ENCODE assay signal across 15 cellular contexts in genomic region chr15:96285306-96285705, GRCh38. TPM values are rescaled to one million over a fixed set of nuclear protein-coding genes. Genes with fewer than 3 reads are reported as not detected.
DNase-seq lines count a peak whose midpoint lies in the region; ATAC-seq and TF ChIP-seq lines count a peak whose summit lies in the region.
"Had no signal": no experiment of that assay in that cellular context is flagged by ENCODE, and none has a peak within 500 bp of the region (broad histone marks: within the 10 kb centered on the region; RNA-seq: fewer than 3 reads in every experiment).

No MANE protein-coding gene starts in this region.

- ATAC-seq in WTC11 (peak; percentile 48), heart right ventricle (peak; percentile 26 to 84 (median 63)), gastrocnemius medialis (peak; percentile 36 to 47), HG03095 (IDR thresholded peaks at IDR 0.05; ENCODE audit: unreplicated experiment) (no peak)

- H3K27ac ChIP-seq in heart right ventricle (peak overlapping the region in 2 of 10 donors; percentile 1 to 45), gastrocnemius medialis (peak overlapping the region; percentile 68 to 83 (median 81))

- DNase-seq in HCEC 1CT (peak; percentile 78), WTC11 (ENCODE audit: low spot score) (no peak), heart right ventricle (peak in 1 of 2 donors; percentile 36), gastrocnemius medialis (peak; percentile 13 to 51), NK-92 (lab: John Stamatoyannopoulos, UW; ENCODE audit: unreplicated experiment) (no peak), NCI-H526 treated with DMSO at 0.1 percent for 48 hours (lab: John Stamatoyannopoulos, UW) (no peak)
- no peak for DNase-seq in activated CD4-positive, alpha-beta T cell treated with anti-CD3 and anti-CD28 coated beads, Interleukin-2, amount 50 U/mL, for 4 hours
- DNase-seq: activated CD4-positive, alpha-beta T cell treated with anti-CD3 and anti-CD28 coated beads for 48 hours; activated naive CD4-positive, alpha-beta T cell treated with anti-CD3 and anti-CD28 coated beads, Interleukin-2, amount 10 ng/mL, durations not matched to agents 7 days and 5 days; DND-41; endodermal cell; NCI-H187 treated with DMSO at 0.1 percent for 48 hours had no signal

- TF ChIP-seq CTCF in WTC11 (IDR thresholded peaks at IDR 0.05), result no peak
- no peak for TF ChIP-seq CTCF in heart right ventricle (IDR thresholded peaks at IDR 0.05)
- TF ChIP-seq CTCF in gastrocnemius medialis (IDR thresholded peaks at IDR 0.05 in 4 of 5, conservative IDR thresholded peaks at IDR 0.05 in 1 of 5), result no peak

- H3K36me3 Mint-ChIP-seq in WTC11, result no peaks in the 10 kb centered on the region; the same call in 1 of the 2 replicates
- H3K36me3 Mint-ChIP-seq: activated naive CD4-positive, alpha-beta T cell treated with anti-CD3 and anti-CD28 coated beads, Interleukin-2, amount 10 ng/mL, durations not matched to agents 7 days and 5 days had no signal

- H3K36me3 ChIP-seq in heart right ventricle (peaks cover 0 to 19% (median 0%) of the 10 kb centered on the region in 9 donors), gastrocnemius medialis (no peaks in the 10 kb centered on the region)

- in situ Hi-C loops in gastrocnemius medialis (cut with MboI; ENCODE audit: low sequenced_read_pairs in 4 of 4), result no loop called here

- peaks cover 0 to 7% (median 0%) of the 10 kb centered on the region in 11 donors for H3K9me3 ChIP-seq in heart right ventricle
- no peaks in the 10 kb centered on the region for H3K9me3 ChIP-seq in gastrocnemius medialis

- H3K4me3 Mint-ChIP-seq in WTC11, result no peak overlapping the region
- H3K4me3 Mint-ChIP-seq: activated naive CD4-positive, alpha-beta T cell treated with anti-CD3 and anti-CD28 coated beads, Interleukin-2, amount 10 ng/mL, durations not matched to agents 7 days and 5 days; endodermal cell; stimulated activated naive CD8-positive, alpha-beta T cell treated with anti-CD3 and anti-CD28 coated beads, Interleukin-15, Interleukin-2, amounts not matched to agents 100 ng/mL and 50 ng/mL, for 24 hours had no signal

- H3K4me3 ChIP-seq in heart right ventricle (no peak overlapping the region), gastrocnemius medialis (peak overlapping the region in 3 of 4 donors; percentile 27 to 32 (median 29))
- H3K4me3 ChIP-seq: lung had no signal

- H3K4me1 Mint-ChIP-seq in WTC11, result peaks cover 22% of the 10 kb centered on the region
- H3K4me1 Mint-ChIP-seq: activated naive CD4-positive, alpha-beta T cell treated with anti-CD3 and anti-CD28 coated beads, Interleukin-2, amount 10 ng/mL, durations not matched to agents 7 days and 5 days had no signal

- POLR2A ChIA-PET in WTC11 (lab: Charles Lee), result no interaction called here

- H3K4me1 ChIP-seq in heart right ventricle (peaks cover 0 to 19% (median 4%) of the 10 kb centered on the region in 9 donors), gastrocnemius medialis (peaks cover 19 to 25% of the 10 kb centered on the region in 2 donors)

- intact Hi-C loops in heart right ventricle (cut with DNase I), result no loop called here
- intact Hi-C loops in gastrocnemius medialis (cut with DNase I; ENCODE audit: low total_unique reads), result loop anchor here (5.0 to 10.0 kb wide), 2 partner anchors 233 to 301 kb away; no protein-coding TSS in a partner anchor

- H3K27me3 Mint-ChIP-seq in WTC11 (ENCODE audit: low read depth), result peaks cover 18% of the 10 kb centered on the region
- H3K27me3 Mint-ChIP-seq: activated naive CD4-positive, alpha-beta T cell treated with anti-CD3 and anti-CD28 coated beads, Interleukin-2, amount 10 ng/mL, durations not matched to agents 7 days and 5 days had no signal

- CTCF ChIA-PET in WTC11 (lab: Charles Lee), result interaction anchor here (0.5 to 0.6 kb wide), 2 partner anchors 8 to 968 kb away, joined by 4 to 6 read pairs; no protein-coding TSS in a partner anchor

- no peak overlapping the region for H3K27ac Mint-ChIP-seq in WTC11
- H3K27ac Mint-ChIP-seq: activated naive CD4-positive, alpha-beta T cell treated with anti-CD3 and anti-CD28 coated beads, Interleukin-2, amount 10 ng/mL, durations not matched to agents 7 days and 5 days; endodermal cell; stimulated activated naive CD8-positive, alpha-beta T cell treated with anti-CD3 and anti-CD28 coated beads, Interleukin-15, Interleukin-2, amounts not matched to agents 100 ng/mL and 50 ng/mL, for 24 hours had no signal

- TF ChIP-seq POLR2A in gastrocnemius medialis (IDR thresholded peaks at IDR 0.05), result no peak

- WGBS in heart right ventricle, 2 donors, result 61 to 62% methylated on average over 11 of the region's 11 CpGs

- no peaks in the 10 kb centered on the region for H3K27me3 ChIP-seq in heart right ventricle
- no peaks in the 10 kb centered on the region for H3K27me3 ChIP-seq in gastrocnemius medialis

- peaks cover 13% of the 10 kb centered on the region for H3K9me3 Mint-ChIP-seq in WTC11

TF ChIP-seq in WTC11, 78 proteins besides CTCF, POLR2A, EP300 and RAD21:
- TF ChIP-seq ZNF121 (CRISPR knock-in tag; IDR thresholded peaks at IDR 0.05) (no peak), FOXP1 (CRISPR knock-in tag; IDR thresholded peaks at IDR 0.05; ENCODE audit: borderline replicate concordance) (0 out of 2 replicates have a peak, but pooled peaks have one; percentile 26)

RNA-seq across cellular contexts. Expression of gene NR2F2, which starts 45.2 kb away (rescaled TPM):
- total RNA-seq in WTC11 (2021) (0.27 to 0.57 TPM (median 0.55 TPM) in 3 replicates), heart right ventricle (10 to 100 TPM in 8 of 10 donors, 1 to 10 TPM in 2; 8.2 to 31.7 (median 14.3) TPM), gastrocnemius medialis (10 to 100 TPM in 1 of 4 donors, 1 to 10 TPM in 3; 4.3 to 14.6 (median 9.3) TPM)
- 10 to 100 TPM; 21.1 to 22.9 TPM for polyA plus RNA-seq in heart right ventricle

Comparison
In these comparisons a context has a peak if more than half of its experiments do, and no peak if none do; other contexts are left out.
1. DNase-seq: peak in HCEC 1CT (single experiment) and gastrocnemius medialis (2 of 2); none in WTC11 (single experiment), NK-92 (single experiment), activated CD4-positive, alpha-beta T cell treated with anti-CD3 and anti-CD28 coated beads, Interleukin-2, amount 50 U/mL, for 4 hours (0 of 2) and NCI-H526 treated with DMSO at 0.1 percent for 48 hours (single experiment).
2. H3K4me3 ChIP-seq: peak in gastrocnemius medialis (3 of 4); none in heart right ventricle (0 of 10).